Comparison of ENCODE assay signal across 19 cellular contexts in the genomic region with DNA sequence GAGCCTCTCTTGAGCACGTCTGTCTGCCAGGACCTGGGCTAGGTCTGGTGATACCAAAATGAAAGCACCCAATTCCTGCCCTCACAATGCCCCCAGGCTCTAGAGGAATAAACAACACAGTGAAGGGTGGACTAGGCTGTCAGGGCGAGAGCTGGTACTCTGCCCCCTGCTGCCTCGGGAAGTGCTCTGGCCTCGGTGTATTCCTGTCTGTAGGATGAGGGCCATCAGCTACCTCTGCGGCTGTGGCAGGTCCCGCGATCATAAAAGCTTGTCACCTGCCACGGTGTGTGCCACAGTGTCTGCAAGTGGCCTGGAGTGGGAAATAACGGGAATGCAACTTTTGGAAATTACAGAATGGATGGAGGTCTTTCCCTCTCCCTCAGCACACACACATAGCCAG.
DNase-seq lines count a peak whose midpoint lies in the region; ATAC-seq and TF ChIP-seq lines count a peak whose summit lies in the region.
"Had no signal": no experiment of that assay in that cellular context is flagged by ENCODE, and none has a peak within 500 bp of the region (broad histone marks: within the 10 kb centered on the region; RNA-seq: fewer than 3 reads in every experiment).

No MANE protein-coding gene starts in this region.

- no peaks in the 10 kb centered on the region for H3K36me3 Mint-ChIP-seq in osteocyte (ENCODE audit: unreplicated experiment)

- H3K9me3 ChIP-seq in MG63, result no peaks in the 10 kb centered on the region
- H3K9me3 ChIP-seq: BLaER1 treated with 17β-estradiol and CSF1 and Interleukin-3, amounts not matched to agents 10 nM and 100 nM had no signal

- no peaks in the 10 kb centered on the region for H3K36me3 ChIP-seq in H7 (replicated peaks; ENCODE audit: control insufficient read depth, insufficient read depth, low read length)
- H3K36me3 ChIP-seq in mesendoderm (ENCODE audit: control insufficient read depth, insufficient read depth, low read length), result no peaks in the 10 kb centered on the region
- no peaks in the 10 kb centered on the region for H3K36me3 ChIP-seq in MG63
- H3K36me3 ChIP-seq: BLaER1 treated with 17β-estradiol and CSF1 and Interleukin-3, amounts not matched to agents 10 nM and 100 nM had no signal

- no peak overlapping the region for H3K4ac ChIP-seq in mesendoderm (ENCODE audit: low read depth, low read length)

- H2BK120ac ChIP-seq in mesendoderm (ENCODE audit: low read depth, low read length), result no peak overlapping the region

- H4K5ac ChIP-seq in mesendoderm (ENCODE audit: low read length), result no peak overlapping the region

- no peaks in the 10 kb centered on the region for H3K4me1 ChIP-seq in mesendoderm (ENCODE audit: control insufficient read depth, low read depth, low read length)

- no peak overlapping the region for H3K56ac ChIP-seq in mesendoderm (ENCODE audit: low read length)

- H2AK5ac ChIP-seq in mesendoderm (ENCODE audit: low read length), result no peak overlapping the region

- no peak overlapping the region for H3K27ac ChIP-seq in mesendoderm (ENCODE audit: low read depth, low read length)
- H3K27ac ChIP-seq: BLaER1 treated with 17β-estradiol and CSF1 and Interleukin-3, amounts not matched to agents 10 nM and 100 nM; GM23248; PC-9 had no signal

- peak; percentile 44; the same call in 2 of the 3 replicates for ATAC-seq in SK-N-SH treated with all-trans-retinoic acid at 6 μM for 48 hours
- ATAC-seq: GM12878 had no signal

- peaks cover 1% of the 10 kb centered on the region for H3K9me3 Mint-ChIP-seq in osteocyte (ENCODE audit: unreplicated experiment)
- H3K9me3 Mint-ChIP-seq: T-helper 1 cell treated with Interleukin-12 subunit alpha and Interleukin-12 subunit beta and Interleukin-4 antibody, amounts not matched to agents 30 μg/mL and 1 μg/mL, for 36 hours had no signal

- H3K79me1 ChIP-seq in mesendoderm (ENCODE audit: low read length), result no peaks in the 10 kb centered on the region

- no peak overlapping the region for H3K4me2 ChIP-seq in mesendoderm (ENCODE audit: low read length)
- H3K4me2 ChIP-seq: BLaER1 treated with 17β-estradiol and CSF1 and Interleukin-3, amounts not matched to agents 10 nM and 100 nM; PC-9 had no signal

- no peak overlapping the region for H3K23ac ChIP-seq in mesendoderm (ENCODE audit: low read length)

- H3K4me1 Mint-ChIP-seq in osteocyte (ENCODE audit: unreplicated experiment), result no peaks in the 10 kb centered on the region

- H3K18ac ChIP-seq in mesendoderm (ENCODE audit: low read length), result no peak overlapping the region

- H3K27me3 ChIP-seq in H7 (ENCODE audit: control insufficient read depth, insufficient read depth, low read length) (no peaks in the 10 kb centered on the region), mesendoderm (ENCODE audit: insufficient read depth, low read length, poor library complexity) (no peaks in the 10 kb centered on the region), MG63 (no peaks in the 10 kb centered on the region)

- H3K4me3 ChIP-seq in H7 (ENCODE audit: insufficient read depth, low read depth, low read length) (no peak overlapping the region), mesendoderm (ENCODE audit: low read length) (no peak overlapping the region), MG63 (no peak overlapping the region)
- H3K4me3 ChIP-seq: BLaER1 treated with 17β-estradiol and CSF1 and Interleukin-3, amounts not matched to agents 10 nM and 100 nM; GM12878; GM23248; PC-9 had no signal

- H4K8ac ChIP-seq in mesendoderm (ENCODE audit: low read depth, low read length), result no peak overlapping the region

- H2BK5ac ChIP-seq in mesendoderm (ENCODE audit: low read length), result no peak overlapping the region

- no peaks in the 10 kb centered on the region for H3K79me2 ChIP-seq in mesendoderm (ENCODE audit: control insufficient read depth, insufficient read depth, low read length)

- H3K4me3 Mint-ChIP-seq in osteocyte (ENCODE audit: unreplicated experiment), result no peak overlapping the region
- H3K4me3 Mint-ChIP-seq: T-helper 1 cell treated with Interleukin-12 subunit alpha and Interleukin-12 subunit beta and Interleukin-4 antibody, amounts not matched to agents 30 μg/mL and 1 μg/mL, for 36 hours had no signal

- H3K27me3 Mint-ChIP-seq in osteocyte (ENCODE audit: unreplicated experiment), result peaks cover 4% of the 10 kb centered on the region

- peak; percentile 28 for DNase-seq in NCI-H1105 treated with DMSO at 0.1 percent for 48 hours (lab: John Stamatoyannopoulos, UW)
- DNase-seq in NCI-H1105 (lab: John Stamatoyannopoulos, UW), result no peak
- DNase-seq in H7, result peak; percentile 78
- peak; percentile 28 for DNase-seq in mesendoderm
- DNase-seq in stimulated activated naive CD4-positive, alpha-beta T cell (lab: John Stamatoyannopoulos, UW), result no peak
- no peak for DNase-seq in MG63
- DNase-seq in osteocyte (ENCODE audit: extremely low spot score, unreplicated experiment), result no peak
- DNase-seq: 8988T, DMS53, GM23248, Karpas-422, NCI-H1436 treated with DMSO at 0.1 percent for 48 hours, NCI-H2107, NCI-H748 treated with DMSO at 0.1 percent for 48 hours, PC-9 had no signal

- no peak for TF ChIP-seq CTCF in osteocyte (IDR thresholded peaks at IDR 0.05)

- H2BK15ac ChIP-seq in mesendoderm (replicated peaks; ENCODE audit: low read depth), result no peak overlapping the region

- H3K9ac ChIP-seq in mesendoderm (ENCODE audit: low read length), result no peak overlapping the region
- H3K9ac ChIP-seq: BLaER1 treated with 17β-estradiol and CSF1 and Interleukin-3, amounts not matched to agents 10 nM and 100 nM; GM23248 had no signal

- WGBS in mesendoderm (ENCODE audit: extremely low coverage, insufficient coverage, low lambda C conversion rate), result no CpG with 5 or more reads among the region's 9 CpGs

- H3K27ac Mint-ChIP-seq in osteocyte (ENCODE audit: unreplicated experiment), result no peak overlapping the region
- H3K27ac Mint-ChIP-seq: T-helper 1 cell treated with Interleukin-12 subunit alpha and Interleukin-12 subunit beta and Interleukin-4 antibody, amounts not matched to agents 30 μg/mL and 1 μg/mL, for 36 hours had no signal

TF ChIP-seq in SK-N-SH treated with all-trans-retinoic acid at 6 μM for 48 hours, 23 proteins besides CTCF, POLR2A, EP300 and RAD21:
- TF ChIP-seq ZNF8 (CRISPR knock-in tag; IDR thresholded peaks at IDR 0.05) (no peak), PPARA (CRISPR knock-in tag; IDR thresholded peaks at IDR 0.05; ENCODE audit: borderline replicate concordance) (no peak), ISL1 (CRISPR knock-in tag; IDR thresholded peaks at IDR 0.05) (no peak)

Comparison
In these comparisons a context has a peak if more than half of its experiments do, and no peak if none do; other contexts are left out.
1. DNase-seq: peak in NCI-H1105 treated with DMSO at 0.1 percent for 48 hours (single experiment), H7 (single experiment) and mesendoderm (single experiment); none in NCI-H1105 (single experiment), stimulated activated naive CD4-positive, alpha-beta T cell (0 of 6), MG63 (single experiment) and osteocyte (single experiment).